ENCODE assay signal across 26 cellular contexts in the genomic region with DNA sequence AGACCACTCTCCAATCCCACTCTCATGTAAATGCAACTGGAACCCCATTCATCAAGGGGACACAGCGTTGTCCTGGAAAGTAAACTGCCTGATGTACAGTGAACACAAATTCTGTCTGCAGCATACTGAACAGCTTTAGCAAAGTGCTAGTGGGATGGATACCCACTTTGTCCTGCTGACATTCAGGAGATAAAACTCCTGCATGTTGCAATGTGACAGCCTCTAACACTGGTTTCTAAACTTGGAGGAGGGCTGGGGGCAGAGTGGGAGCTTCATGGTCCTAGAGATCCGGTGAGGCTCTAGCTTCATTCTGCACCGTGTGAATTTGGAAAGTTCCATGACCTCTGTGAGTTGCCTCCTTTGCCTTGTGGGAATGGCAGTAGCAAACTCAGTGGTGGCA.
"Had no signal": no experiment of that assay in that cellular context is flagged by ENCODE, and none has a peak within 500 bp of the region (broad histone marks: within the 10 kb centered on the region; RNA-seq: fewer than 3 reads in every experiment).

No MANE protein-coding gene starts in this region.

- H2AFZ ChIP-seq: hepatocyte had no signal

- H3K27ac ChIP-seq: coronary artery, dorsolateral prefrontal cortex, esophagus muscularis mucosa, foreskin keratinocyte, gastroesophageal sphincter, heart left ventricle, hepatocyte, left ventricle myocardium inferior, lower lobe of right lung had no signal

- H3K36me3 ChIP-seq: esophagus muscularis mucosa, gastroesophageal sphincter, heart left ventricle, left ventricle myocardium inferior, lower lobe of right lung had no signal

- H3K79me2 ChIP-seq: hepatocyte had no signal

- FAIRE-seq: colon, endothelial cell of umbilical vein, frontal cortex, kidney had no signal

- H3K4me2 ChIP-seq: hepatocyte had no signal

- H3K36me3 Mint-ChIP-seq: immature natural killer cell, mesothelial cell of epicardium, naive B cell had no signal

- H3K9me3 ChIP-seq: esophagus muscularis mucosa, gastroesophageal sphincter, heart left ventricle, left ventricle myocardium inferior, lower lobe of right lung, mucosa of descending colon had no signal

- ATAC-seq: foreskin keratinocyte, gastroesophageal sphincter, heart left ventricle, left colon, left lobe of liver, lower lobe of right lung, mucosa of descending colon had no signal

- H3K9me3 Mint-ChIP-seq: mesothelial cell of epicardium, naive B cell had no signal

- H3K27me3 ChIP-seq: dorsolateral prefrontal cortex, esophagus muscularis mucosa, gastroesophageal sphincter, hepatocyte had no signal

- H3K4me3 ChIP-seq: coronary artery, dorsolateral prefrontal cortex, esophagus muscularis mucosa, gastroesophageal sphincter, heart left ventricle, hepatocyte, left ventricle myocardium inferior, lower lobe of right lung, mucosa of descending colon had no signal

- H3K4me1 ChIP-seq: esophagus muscularis mucosa, foreskin keratinocyte, gastroesophageal sphincter, heart left ventricle, left ventricle myocardium inferior, lower lobe of right lung had no signal

- H3K4me1 Mint-ChIP-seq: immature natural killer cell, naive B cell had no signal

- DNase-seq: dermis blood vessel endothelial cell; dorsolateral prefrontal cortex; effector CD4-positive, alpha-beta T cell; effector memory CD4-positive, alpha-beta T cell; foreskin keratinocyte; heart left ventricle; hypothalamus; immature natural killer cell; islet precursor cell; kidney; kidney glomerular epithelial cell; left colon; left ventricle myocardium inferior; lower lobe of right lung; mesenchymal stem cell; mucosa of descending colon; naive B cell had no signal

- H3K27ac Mint-ChIP-seq: immature natural killer cell, mesothelial cell of epicardium, naive B cell had no signal

- H3K4me3 Mint-ChIP-seq: immature natural killer cell, mesothelial cell of epicardium, naive B cell had no signal
